In genomic region chr20:41394081-41394480, GRCh38 we compare ENCODE assay signal across 1 cellular context.
TF ChIP-seq lines count a peak whose summit lies in the region.

No MANE protein-coding gene starts in this region.

TF ChIP-seq in IMR-90, 13 proteins besides CTCF, POLR2A, EP300 and RAD21:
- TF ChIP-seq SMC3 (IDR thresholded peaks at IDR 0.05; ENCODE audit: low read depth, low read length) (no peak), MXI1 (IDR thresholded peaks at IDR 0.05; ENCODE audit: borderline replicate concordance, low read depth, low read length) (no peak), CEBPB (IDR thresholded peaks at IDR 0.05; ENCODE audit: low read depth, low read length) (no peak), ELK1 (IDR thresholded peaks at IDR 0.05; ENCODE audit: borderline replicate concordance, low read depth, low read length) (no peak), MAZ (IDR thresholded peaks at IDR 0.05; ENCODE audit: borderline replicate concordance, low read depth, low read length) (no peak)
TF ChIP-seq in IMR-90: peak in this region for 0.
